Comparison of ENCODE assay signal across 1 cellular context in genomic region chr17:61450641-61451537, GRCh38.
TF ChIP-seq lines count a peak whose summit lies in the region.

No MANE protein-coding gene starts in this region.

TF ChIP-seq in H1, 55 proteins besides CTCF, POLR2A, EP300 and RAD21:
- peak; percentile 1 for TF ChIP-seq RNF2 (IDR thresholded peaks at IDR 0.05; ENCODE audit: borderline replicate concordance, low read depth, low read length, missing control alignments, poor library complexity, severe bottlenecking)
- TF ChIP-seq CBX5 (IDR thresholded peaks at IDR 0.05; ENCODE audit: low read depth, low read length) = no peak
- TF ChIP-seq SIX5 (IDR thresholded peaks at IDR 0.05; ENCODE audit: low read depth, low read length) = no peak
- TF ChIP-seq EZH2 (IDR thresholded peaks at IDR 0.05; ENCODE audit: low read depth, low read length, severe bottlenecking) = peak; percentile 72
- TF ChIP-seq SUZ12 (IDR thresholded peaks at IDR 0.05; ENCODE audit: low read length) = peak; percentile 62; the same call in 1 of the 2 replicates
